1 cellular context compared by ENCODE assay signal in genomic region chr16:9225527-9226316, GRCh38.
TF ChIP-seq lines count a peak whose summit lies in the region.

No MANE protein-coding gene starts in this region.

TF ChIP-seq in H1, 55 proteins besides CTCF, POLR2A, EP300 and RAD21 (continued from another document):
- no peak for TF ChIP-seq CHD7 (IDR thresholded peaks at IDR 0.05; ENCODE audit: insufficient replicate concordance, low read length)
- no peak for TF ChIP-seq SP1 (IDR thresholded peaks at IDR 0.05; ENCODE audit: low read depth, low read length)
- no peak for TF ChIP-seq TBP (IDR thresholded peaks at IDR 0.05; ENCODE audit: low read depth, low read length)
- no peak for TF ChIP-seq RFX5 (IDR thresholded peaks at IDR 0.05; ENCODE audit: borderline replicate concordance, low read depth, low read length)
- no peak for TF ChIP-seq CBX8 (IDR thresholded peaks at IDR 0.05; ENCODE audit: borderline replicate concordance, low read depth, low read length)
- TF ChIP-seq TEAD4 (IDR thresholded peaks at IDR 0.05; ENCODE audit: low read depth, low read length): no peak
- no peak for TF ChIP-seq CREB1 (IDR thresholded peaks at IDR 0.05)
- no peak for TF ChIP-seq ZNF274 (IDR thresholded peaks at IDR 0.05; ENCODE audit: borderline replicate concordance, extremely low read depth, low read length)
- TF ChIP-seq RBBP5 (IDR thresholded peaks at IDR 0.05; ENCODE audit: borderline replicate concordance, low read depth, low read length): no peak
- no peak for TF ChIP-seq SIN3A (conservative IDR thresholded peaks at IDR 0.05 in 1 of 2, IDR thresholded peaks at IDR 0.05 in 1 of 2; ENCODE audit: low read depth in 1 of 2, low read length in 2 of 2)
- no peak for TF ChIP-seq SP4 (IDR thresholded peaks at IDR 0.05; ENCODE audit: low read length)
- TF ChIP-seq BRCA1 (IDR thresholded peaks at IDR 0.05; ENCODE audit: low read depth, low read length): no peak
- TF ChIP-seq FOSL1 (IDR thresholded peaks at IDR 0.05; ENCODE audit: insufficient read depth, low read depth, low read length): no peak
